ENCODE assay signal across 29 cellular contexts in the genomic region with DNA sequence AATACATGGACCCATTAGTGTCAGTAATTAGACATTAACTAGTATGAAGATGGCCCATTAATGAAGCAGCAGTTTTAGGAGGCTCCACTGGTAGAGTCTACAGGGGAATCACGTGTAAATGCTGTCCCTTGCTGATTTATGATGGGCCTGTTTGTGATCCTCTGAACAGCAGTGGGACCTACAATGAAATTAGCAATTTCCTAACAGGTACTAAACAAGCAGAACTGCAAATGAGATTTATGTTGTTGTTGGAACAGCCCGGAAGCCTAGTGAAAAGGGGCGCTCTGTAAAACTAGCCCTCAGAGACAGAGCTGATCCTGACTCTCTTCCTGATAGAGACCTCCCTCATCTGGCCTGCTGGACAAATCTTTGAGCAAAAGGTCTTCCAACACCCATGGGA.
"Had no signal": no experiment of that assay in that cellular context is flagged by ENCODE, and none has a peak within 500 bp of the region (broad histone marks: within the 10 kb centered on the region; RNA-seq: fewer than 3 reads in every experiment).

No MANE protein-coding gene starts in this region.

- H3K9me3 ChIP-seq: stomach, suprapubic skin, testis, thoracic aorta, thyroid gland, tibial artery, tibial nerve, transverse colon, upper lobe of left lung, upper lobe of right lung, uterus, vagina had no signal

- H3K36me3 ChIP-seq: stomach, suprapubic skin, thoracic aorta, thyroid gland, tibial artery, tibial nerve, transverse colon, upper lobe of left lung, upper lobe of right lung, uterus, vagina had no signal

- ATAC-seq: stimulated activated effector memory CD8-positive, alpha-beta T cell treated with anti-CD3 and anti-CD28 coated beads, Interleukin-12 subunit alpha, Interleukin-12 subunit beta, amount 100 ng/mL, for 72 hours; stimulated activated memory B cell treated with anti-CD40 and anti-IgM and Interleukin-4, amounts not matched to agents 10 μg/mL and 1 μg/mL and 100 μg/mL, for 72 hours; stimulated activated naive B cell treated with anti-CD40 and anti-IgM and Interleukin-4, amounts not matched to agents 10 μg/mL and 1 μg/mL and 100 μg/mL, for 72 hours; stimulated activated naive CD8-positive, alpha-beta T cell treated with anti-CD3 and anti-CD28 coated beads, Interleukin-15, amount 100 ng/mL, for 72 hours; stimulated activated naive CD8-positive, alpha-beta T cell treated with anti-CD3 and anti-CD28 coated beads, Interleukin-15, Interleukin-2, amounts not matched to agents 100 U/mL and 50 U/mL, for 24 hours; upper lobe of right lung had no signal

- DNase-seq: stimulated activated CD4-positive, alpha-beta T cell treated with anti-CD3 and anti-CD28 coated beads, Interleukin-2, amount 100 ng/mL, for 48 hours; stimulated activated CD4-positive, alpha-beta T cell treated with anti-CD3 and anti-CD28 coated beads, Interleukin-4, amount 100 ng/mL, for 1 hour; stimulated activated CD4-positive, alpha-beta T cell treated with anti-CD3 and anti-CD28 coated beads, Interleukin-4, amount 100 ng/mL, for 24 hours; stimulated activated CD4-positive, alpha-beta T cell treated with anti-CD3 and anti-CD28 coated beads, Interleukin-4, amount 100 ng/mL, for 4 hours; stimulated activated CD8-positive, alpha-beta memory T cell treated with anti-CD3 and anti-CD28 coated beads, Interleukin-4, amount 100 ng/mL, for 48 hours; stimulated activated naive B cell treated with anti-CD40 and anti-IgM and Interleukin-4, amounts not matched to agents 10 μg/mL and 1 μg/mL and 100 μg/mL, for 72 hours; stimulated activated naive CD4-positive, alpha-beta T cell; stimulated activated naive CD4-positive, alpha-beta T cell treated with Interleukin-2 at 50 U/mL for 16 hours; stimulated activated naive CD8-positive, alpha-beta T cell treated with anti-CD3 and anti-CD28 coated beads, Interleukin-15, amount 100 ng/mL, for 72 hours; stimulated activated naive CD8-positive, alpha-beta T cell treated with anti-CD3 and anti-CD28 coated beads, Interleukin-15, Interleukin-2, amounts not matched to agents 100 U/mL and 50 U/mL, for 24 hours; stomach; substantia nigra; testis; thyroid gland; tibial artery; transverse colon; trophoblast cell; upper lobe of left lung; upper lobe of right lung; uterus had no signal

- H3K9me3 Mint-ChIP-seq: stimulated activated effector memory CD8-positive, alpha-beta T cell treated with anti-CD3 and anti-CD28 coated beads, Interleukin-12 subunit alpha, Interleukin-12 subunit beta, amount 100 ng/mL, for 72 hours; stimulated activated memory B cell treated with anti-CD40 and anti-IgM and Interleukin-4, amounts not matched to agents 10 μg/mL and 1 μg/mL and 100 μg/mL, for 72 hours; stimulated activated naive B cell treated with anti-CD40 and anti-IgM and Interleukin-4, amounts not matched to agents 10 μg/mL and 1 μg/mL and 100 μg/mL, for 72 hours; stimulated activated naive CD8-positive, alpha-beta T cell treated with anti-CD3 and anti-CD28 coated beads, Interleukin-15, amount 100 ng/mL, for 72 hours; stimulated activated naive CD8-positive, alpha-beta T cell treated with anti-CD3 and anti-CD28 coated beads, Interleukin-15, Interleukin-2, amounts not matched to agents 100 ng/mL and 50 ng/mL, for 24 hours; type B pancreatic cell had no signal

- H3K4me1 ChIP-seq: stomach, suprapubic skin, testis, thyroid gland, tibial artery, tibial nerve, transverse colon, upper lobe of left lung, upper lobe of right lung, uterus, vagina had no signal

- H3K27me3 ChIP-seq: stomach, suprapubic skin, testis, thyroid gland, tibial artery, tibial nerve, transverse colon, upper lobe of left lung, upper lobe of right lung, uterus, vagina had no signal

- H3K4me3 ChIP-seq: stomach, suprapubic skin, testis, thoracic aorta, thyroid gland, tibial artery, tibial nerve, transverse colon, upper lobe of left lung, upper lobe of right lung, uterus, vagina had no signal

- H3K4me3 Mint-ChIP-seq: stimulated activated effector memory CD8-positive, alpha-beta T cell treated with anti-CD3 and anti-CD28 coated beads, Interleukin-12 subunit alpha, Interleukin-12 subunit beta, amount 100 ng/mL, for 72 hours; stimulated activated memory B cell treated with anti-CD40 and anti-IgM and Interleukin-4, amounts not matched to agents 10 μg/mL and 1 μg/mL and 100 μg/mL, for 72 hours; stimulated activated naive B cell treated with anti-CD40 and anti-IgM and Interleukin-4, amounts not matched to agents 10 μg/mL and 1 μg/mL and 100 μg/mL, for 72 hours; stimulated activated naive CD8-positive, alpha-beta T cell treated with anti-CD3 and anti-CD28 coated beads, Interleukin-15, amount 100 ng/mL, for 72 hours; stimulated activated naive CD8-positive, alpha-beta T cell treated with anti-CD3 and anti-CD28 coated beads, Interleukin-15, Interleukin-2, amounts not matched to agents 100 ng/mL and 50 ng/mL, for 24 hours; type B pancreatic cell had no signal

- FAIRE-seq: urothelium cell line had no signal

- H3K4me1 Mint-ChIP-seq: stimulated activated effector memory CD8-positive, alpha-beta T cell treated with anti-CD3 and anti-CD28 coated beads, Interleukin-12 subunit alpha, Interleukin-12 subunit beta, amount 100 ng/mL, for 72 hours; stimulated activated memory B cell treated with anti-CD40 and anti-IgM and Interleukin-4, amounts not matched to agents 10 μg/mL and 1 μg/mL and 100 μg/mL, for 72 hours; stimulated activated naive B cell treated with anti-CD40 and anti-IgM and Interleukin-4, amounts not matched to agents 10 μg/mL and 1 μg/mL and 100 μg/mL, for 72 hours; stimulated activated naive CD8-positive, alpha-beta T cell treated with anti-CD3 and anti-CD28 coated beads, Interleukin-15, amount 100 ng/mL, for 72 hours had no signal

- H3K27ac ChIP-seq: stomach, suprapubic skin, testis, thoracic aorta, thyroid gland, tibial artery, tibial nerve, transverse colon, upper lobe of left lung, upper lobe of right lung, uterus, vagina had no signal

- H3K27ac Mint-ChIP-seq: stimulated activated effector memory CD8-positive, alpha-beta T cell treated with anti-CD3 and anti-CD28 coated beads, Interleukin-12 subunit alpha, Interleukin-12 subunit beta, amount 100 ng/mL, for 72 hours; stimulated activated memory B cell treated with anti-CD40 and anti-IgM and Interleukin-4, amounts not matched to agents 10 μg/mL and 1 μg/mL and 100 μg/mL, for 72 hours; stimulated activated naive B cell treated with anti-CD40 and anti-IgM and Interleukin-4, amounts not matched to agents 10 μg/mL and 1 μg/mL and 100 μg/mL, for 72 hours; stimulated activated naive CD8-positive, alpha-beta T cell treated with anti-CD3 and anti-CD28 coated beads, Interleukin-15, amount 100 ng/mL, for 72 hours; stimulated activated naive CD8-positive, alpha-beta T cell treated with anti-CD3 and anti-CD28 coated beads, Interleukin-15, Interleukin-2, amounts not matched to agents 100 ng/mL and 50 ng/mL, for 24 hours; type B pancreatic cell had no signal

- H3K36me3 Mint-ChIP-seq: stimulated activated effector memory CD8-positive, alpha-beta T cell treated with anti-CD3 and anti-CD28 coated beads, Interleukin-12 subunit alpha, Interleukin-12 subunit beta, amount 100 ng/mL, for 72 hours; stimulated activated memory B cell treated with anti-CD40 and anti-IgM and Interleukin-4, amounts not matched to agents 10 μg/mL and 1 μg/mL and 100 μg/mL, for 72 hours; stimulated activated naive B cell treated with anti-CD40 and anti-IgM and Interleukin-4, amounts not matched to agents 10 μg/mL and 1 μg/mL and 100 μg/mL, for 72 hours; type B pancreatic cell had no signal
